In genomic region chr9:88319936-88320747, GRCh38 we compare ENCODE assay signal across 1 cellular context.
TF ChIP-seq lines count a peak whose summit lies in the region.

No MANE protein-coding gene starts in this region.

TF ChIP-seq in IMR-90, 13 proteins besides CTCF, POLR2A, EP300 and RAD21:
- TF ChIP-seq RCOR1 (IDR thresholded peaks at IDR 0.05; ENCODE audit: insufficient replicate concordance, low read length): no peak
- no peak for TF ChIP-seq MXI1 (IDR thresholded peaks at IDR 0.05; ENCODE audit: borderline replicate concordance, low read depth, low read length)
- no peak for TF ChIP-seq USF2 (IDR thresholded peaks at IDR 0.05; ENCODE audit: low read depth, low read length)
